ENCODE assay signal across 34 cellular contexts in genomic region chr3:4019509-4019908, GRCh38.
"Had no signal": no experiment of that assay in that cellular context is flagged by ENCODE, and none has a peak within 500 bp of the region (broad histone marks: within the 10 kb centered on the region; RNA-seq: fewer than 3 reads in every experiment).

No MANE protein-coding gene starts in this region.

- H3K27me3 ChIP-seq: adrenal gland, body of pancreas, brain microvascular endothelial cell, breast epithelium had no signal

- DNase-seq: activated CD4-positive, alpha-beta memory T cell treated with anti-CD3 and anti-CD28 coated beads, Interleukin-2, amount 10 ng/mL, durations not matched to agents 7 days and 5 days; activated CD4-positive, alpha-beta T cell treated with anti-CD3 and anti-CD28 coated beads for 1 hour; activated CD4-positive, alpha-beta T cell treated with anti-CD3 and anti-CD28 coated beads for 36 hours; activated CD4-positive, alpha-beta T cell treated with anti-CD3 and anti-CD28 coated beads for 48 hours; activated CD4-positive, alpha-beta T cell treated with anti-CD3 and anti-CD28 coated beads, Interleukin-2, amount 10 ng/mL, durations not matched to agents 7 days and 5 days; activated CD4-positive, alpha-beta T cell treated with anti-CD3 and anti-CD28 coated beads, Interleukin-2, amount 50 U/mL, for 48 hours; activated CD4-positive, CD25-positive, alpha-beta regulatory T cell; activated CD8-positive, alpha-beta memory T cell treated with anti-CD3 and anti-CD28 coated beads for 24 hours; activated CD8-positive, alpha-beta memory T cell treated with anti-CD3 and anti-CD28 coated beads, Interleukin-2, amount 10 ng/mL, durations not matched to agents 7 days and 5 days; activated CD8-positive, alpha-beta memory T cell treated with anti-CD3 and anti-CD28 coated beads, Interleukin-2, amount 50 U/mL, for 48 hours; activated CD8-positive, alpha-beta T cell treated with anti-CD3 and anti-CD28 coated beads, Interleukin-2, amount 10 ng/mL, durations not matched to agents 7 days and 5 days; activated effector memory CD4-positive, alpha-beta T cell treated with anti-CD3 and anti-CD28 coated beads, Interleukin-2, amount 50 U/mL, for 16 hours; activated gamma-delta T cell treated with Interleukin-2 at 50 U/mL for 16 hours; activated naive CD4-positive, alpha-beta T cell; activated naive CD4-positive, alpha-beta T cell treated with anti-CD3 and anti-CD28 coated beads for 36 hours; activated naive CD4-positive, alpha-beta T cell treated with anti-CD3 and anti-CD28 coated beads, Interleukin-2, amount 50 U/mL, for 16 hours; activated naive CD8-positive, alpha-beta T cell treated with anti-CD3 and anti-CD28 coated beads for 36 hours; activated T-cell treated with anti-CD3 and anti-CD28 coated beads, Interleukin-2, amount 50 U/mL, for 24 hours; activated T-cell treated with anti-CD3 and anti-CD28 coated beads, Interleukin-2, amount 50 U/mL, for 48 hours; adrenal gland; amniotic stem cell; aorta; body of pancreas; brain microvascular endothelial cell; central memory CD4-positive, alpha-beta T cell; T-helper 2 cell; T-helper 9 cell; WERI-Rb-1 had no signal

- H3K27ac ChIP-seq: adrenal gland, body of pancreas, brain microvascular endothelial cell, breast epithelium, WERI-Rb-1 had no signal

- FAIRE-seq: astrocyte had no signal

- H3K4me1 ChIP-seq: adrenal gland, body of pancreas, breast epithelium had no signal

- H3K36me3 ChIP-seq: adrenal gland, brain microvascular endothelial cell, breast epithelium, WERI-Rb-1 had no signal

- H3K9me3 ChIP-seq: adrenal gland, body of pancreas had no signal

- ATAC-seq: activated CD4-positive, alpha-beta T cell treated with anti-CD3 and anti-CD28 coated beads for 36 hours; activated CD4-positive, CD25-positive, alpha-beta regulatory T cell treated with anti-CD3 and anti-CD28 coated beads, Interleukin-2, amount 50 U/mL, for 24 hours; activated CD8-positive, alpha-beta memory T cell treated with anti-CD3 and anti-CD28 coated beads, Interleukin-2, amount 10 ng/mL, durations not matched to agents 7 days and 5 days; activated CD8-positive, alpha-beta T cell treated with anti-CD3 and anti-CD28 coated beads, Interleukin-2, amount 10 ng/mL, durations not matched to agents 7 days and 5 days; activated naive CD4-positive, alpha-beta T cell treated with anti-CD3 and anti-CD28 coated beads, Interleukin-2, amount 50 U/mL, for 72 hours; activated T-helper 17 cell treated with anti-CD3 and anti-CD28 coated beads, Interleukin-2, amount 50 U/mL, for 72 hours; body of pancreas; WTC11 had no signal

- H3K4me3 ChIP-seq: adrenal gland, body of pancreas, breast epithelium had no signal
